In the genomic region with DNA sequence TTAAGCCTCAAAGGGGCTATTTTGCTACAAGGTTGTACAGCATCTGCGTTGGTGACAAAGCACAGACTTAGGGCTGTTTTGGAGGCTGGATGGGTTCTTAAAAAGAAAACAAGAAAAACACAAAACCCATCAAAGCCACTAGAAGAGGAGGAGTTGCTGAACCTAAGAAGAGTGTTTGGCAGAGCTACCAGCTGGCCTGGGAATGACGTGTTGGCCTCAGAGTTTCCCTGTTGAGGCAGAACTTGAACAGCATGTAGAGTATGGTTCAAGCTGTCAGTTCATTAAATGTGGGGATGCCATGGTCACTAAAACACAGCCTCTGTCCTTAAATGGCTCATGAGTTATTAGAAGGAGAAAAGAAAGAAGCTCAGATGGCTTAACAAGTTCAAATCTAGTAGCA, we compare ENCODE assay signal across 22 cellular contexts.
DNase-seq lines count a peak whose midpoint lies in the region; TF ChIP-seq lines count a peak whose summit lies in the region.
"Had no signal": no experiment of that assay in that cellular context is flagged by ENCODE, and none has a peak within 500 bp of the region (broad histone marks: within the 10 kb centered on the region; RNA-seq: fewer than 3 reads in every experiment).

No MANE protein-coding gene starts in this region.

- H3K4me3 Mint-ChIP-seq in nephron progenitor cell = no peak overlapping the region
- H3K4me3 Mint-ChIP-seq: activated naive CD4-positive, alpha-beta T cell treated with anti-CD3 and anti-CD28 coated beads, Interleukin-2, amount 10 ng/mL, durations not matched to agents 7 days and 5 days; activated T-helper 1 cell treated with anti-CD3 and anti-CD28 coated beads, Interleukin-12 subunit alpha, Interleukin-12 subunit beta, Interleukin-2, Interleukin-4 antibody, amounts not matched to agents 30 ng/mL and 10 ng/mL and 1 ng/mL, durations not matched to agents 14 hours and 24 hours and 36 hours; CD4-positive, CD25-positive, alpha-beta regulatory T cell; natural killer cell had no signal

- no peak for TF ChIP-seq EP300 in suprapubic skin (IDR thresholded peaks at IDR 0.05)

- H3K9me3 ChIP-seq in Peyer's patch = no peaks in the 10 kb centered on the region
- no peaks in the 10 kb centered on the region for H3K9me3 ChIP-seq in suprapubic skin
- H3K9me3 ChIP-seq: SK-N-SH had no signal

- H3K27ac ChIP-seq in Peyer's patch (peak overlapping the region in 3 of 4 donors; percentile 31 to 55 (median 39)), suprapubic skin (peak overlapping the region; percentile 76)

- H3K27me3 Mint-ChIP-seq in nephron progenitor cell (ENCODE audit: low read depth, poor library complexity) = peaks cover 4% of the 10 kb centered on the region
- H3K27me3 Mint-ChIP-seq: CD4-positive, CD25-positive, alpha-beta regulatory T cell had no signal

- no peaks in the 10 kb centered on the region for H3K9me3 Mint-ChIP-seq in nephron progenitor cell
- H3K9me3 Mint-ChIP-seq: activated naive CD4-positive, alpha-beta T cell treated with anti-CD3 and anti-CD28 coated beads, Interleukin-2, amount 10 ng/mL, durations not matched to agents 7 days and 5 days; activated T-helper 1 cell treated with anti-CD3 and anti-CD28 coated beads, Interleukin-12 subunit alpha, Interleukin-12 subunit beta, Interleukin-2, Interleukin-4 antibody, amounts not matched to agents 30 ng/mL and 10 ng/mL and 1 ng/mL, durations not matched to agents 14 hours and 24 hours and 36 hours had no signal

- no peaks in the 10 kb centered on the region for H3K27me3 ChIP-seq in Peyer's patch
- no peaks in the 10 kb centered on the region for H3K27me3 ChIP-seq in suprapubic skin

- no peaks in the 10 kb centered on the region for H3K36me3 Mint-ChIP-seq in nephron progenitor cell (ENCODE audit: low read depth)
- H3K36me3 Mint-ChIP-seq: activated naive CD4-positive, alpha-beta T cell treated with anti-CD3 and anti-CD28 coated beads, Interleukin-2, amount 10 ng/mL, durations not matched to agents 7 days and 5 days; CD4-positive, CD25-positive, alpha-beta regulatory T cell; natural killer cell had no signal

- no peak for TF ChIP-seq POLR2A in Peyer's patch (IDR thresholded peaks at IDR 0.05)
- no peak for TF ChIP-seq POLR2A in suprapubic skin (IDR thresholded peaks at IDR 0.05)

- H3K36me3 ChIP-seq in Peyer's patch = no peaks in the 10 kb centered on the region
- no peaks in the 10 kb centered on the region for H3K36me3 ChIP-seq in suprapubic skin

- TF ChIP-seq CTCF in Peyer's patch (IDR thresholded peaks at IDR 0.05) (no peak), nephron progenitor cell (IDR thresholded peaks at IDR 0.05) (no peak), suprapubic skin (IDR thresholded peaks at IDR 0.05) (no peak)

- no peak for DNase-seq in Peyer's patch
- DNase-seq in fibroblast of peridontal ligament (ENCODE audit: extremely low read depth) = peak; percentile 45
- no peak for DNase-seq in nephron progenitor cell
- no peak for DNase-seq in suprapubic skin (ENCODE audit: low spot score in 2 of 2)
- no peak for DNase-seq in hypothalamus (lab: John Stamatoyannopoulos, UW)
- DNase-seq in SKM-1 treated with dmso at 0.1 percent for 144 hours (lab: John Stamatoyannopoulos, UW; ENCODE audit: unreplicated experiment) = no peak
- no peak for DNase-seq in C1 segment of cervical spinal cord (lab: John Stamatoyannopoulos, UW)
- no peak for DNase-seq in NCI-H748 (lab: John Stamatoyannopoulos, UW; ENCODE audit: unreplicated experiment)
- DNase-seq: activated CD4-positive, alpha-beta T cell treated with anti-CD3 and anti-CD28 coated beads, Interleukin-2, amount 50 U/mL, for 1 hour; activated naive CD4-positive, alpha-beta T cell treated with anti-CD3 and anti-CD28 coated beads, Interleukin-2, amount 10 ng/mL, durations not matched to agents 7 days and 5 days; amygdala; caudate nucleus; CD4-positive, CD25-positive, alpha-beta regulatory T cell; dermis blood vessel endothelial cell; midbrain; natural killer cell; NCI-H1092; NCI-H1930; NCI-H526 treated with DMSO at 0.1 percent for 48 hours; RPMI8226; SK-N-SH had no signal

- H3K4me3 ChIP-seq in Peyer's patch = no peak overlapping the region
- H3K4me3 ChIP-seq in suprapubic skin = no peak overlapping the region

- 58% methylated on average over 2 of the region's 2 CpGs for WGBS in suprapubic skin

- H3K27ac Mint-ChIP-seq in nephron progenitor cell = peak overlapping the region; percentile 39
- H3K27ac Mint-ChIP-seq: activated naive CD4-positive, alpha-beta T cell treated with anti-CD3 and anti-CD28 coated beads, Interleukin-2, amount 10 ng/mL, durations not matched to agents 7 days and 5 days; activated T-helper 1 cell treated with anti-CD3 and anti-CD28 coated beads, Interleukin-12 subunit alpha, Interleukin-12 subunit beta, Interleukin-2, Interleukin-4 antibody, amounts not matched to agents 30 ng/mL and 10 ng/mL and 1 ng/mL, durations not matched to agents 14 hours and 24 hours and 36 hours; CD4-positive, CD25-positive, alpha-beta regulatory T cell; natural killer cell had no signal

- H3K4me1 Mint-ChIP-seq in nephron progenitor cell = peaks cover 75% of the 10 kb centered on the region
- H3K4me1 Mint-ChIP-seq: activated naive CD4-positive, alpha-beta T cell treated with anti-CD3 and anti-CD28 coated beads, Interleukin-2, amount 10 ng/mL, durations not matched to agents 7 days and 5 days; CD4-positive, CD25-positive, alpha-beta regulatory T cell; natural killer cell had no signal

- no peaks in the 10 kb centered on the region for H3K4me1 ChIP-seq in Peyer's patch
- peaks cover 11% of the 10 kb centered on the region for H3K4me1 ChIP-seq in suprapubic skin
